ENCODE assay signal across 1 cellular context in the genomic region with DNA sequence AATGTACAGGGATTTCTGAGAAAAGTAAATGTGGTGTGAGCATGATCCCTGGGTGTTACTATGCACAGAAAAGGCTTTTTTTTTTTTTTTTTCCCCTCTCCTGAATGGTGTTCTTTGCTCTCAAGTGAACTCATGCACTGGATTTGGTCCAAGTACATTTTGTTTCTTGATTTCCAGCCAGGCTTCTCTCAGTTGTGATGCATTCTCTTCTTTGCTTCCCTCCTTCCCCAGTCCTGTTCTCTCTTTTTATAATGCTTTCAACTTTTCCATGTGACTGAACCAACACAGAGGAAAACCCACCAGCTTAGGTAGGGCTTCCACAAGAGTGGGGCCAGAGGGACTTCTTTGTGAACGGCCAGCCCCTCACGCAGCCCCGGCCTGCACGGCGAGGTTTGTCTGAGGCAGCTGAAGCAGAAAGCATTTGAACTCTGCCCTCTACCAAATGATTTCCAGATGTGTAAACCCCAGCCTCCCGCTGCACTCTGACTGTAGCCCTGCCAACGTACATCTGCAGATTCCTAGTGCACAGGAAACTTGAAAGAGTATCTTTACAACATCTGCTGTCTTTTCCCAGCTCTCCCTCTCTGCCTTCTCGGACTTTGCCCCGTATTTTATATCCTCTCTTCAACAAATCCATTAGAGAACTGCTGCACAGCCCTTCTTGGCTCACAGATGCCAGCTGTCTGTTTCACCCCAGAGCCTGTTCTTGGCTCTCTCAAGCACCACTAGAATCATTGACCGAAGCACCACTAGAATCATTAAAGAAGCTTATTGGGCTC.
TF ChIP-seq lines count a peak whose summit lies in the region.

No MANE protein-coding gene starts in this region.

TF ChIP-seq in liver, 16 proteins besides CTCF, POLR2A, EP300 and RAD21 (continued from another document):
- TF ChIP-seq ATF3 (IDR thresholded peaks at IDR 0.05) (peak; percentile 55), SP1 (IDR thresholded peaks at IDR 0.05) (peak; percentile 95)
TF ChIP-seq in liver: peak in this region for 10.
